12 cellular contexts compared by ENCODE assay signal in genomic region chr20:15937179-15937578, GRCh38.
DNase-seq lines count a peak whose midpoint lies in the region; ATAC-seq and TF ChIP-seq lines count a peak whose summit lies in the region.
"Had no signal": no experiment of that assay in that cellular context is flagged by ENCODE, and none has a peak within 500 bp of the region (broad histone marks: within the 10 kb centered on the region; RNA-seq: fewer than 3 reads in every experiment).

No MANE protein-coding gene starts in this region.

- TF ChIP-seq RAD21 in SK-N-SH (IDR thresholded peaks at IDR 0.05; ENCODE audit: low read length) = no peak

- H3K4me2 ChIP-seq in neural progenitor cell (peak overlapping the region; percentile 51), SK-N-SH (no peak overlapping the region)
- H3K4me2 ChIP-seq: KMS-11 had no signal

- peak; percentile 89 for ATAC-seq in GM19035 (IDR thresholded peaks at IDR 0.05; ENCODE audit: unreplicated experiment)
- ATAC-seq in GM21786 (IDR thresholded peaks at IDR 0.05; ENCODE audit: unreplicated experiment) = peak; percentile 93
- ATAC-seq in HG03460 (IDR thresholded peaks at IDR 0.05; ENCODE audit: unreplicated experiment) = peak; percentile 94
- ATAC-seq in Right ventricle myocardium superior (ENCODE audit: poor library complexity) = no peak
- ATAC-seq: activated CD8-positive, alpha-beta memory T cell treated with anti-CD3 and anti-CD28 coated beads, Interleukin-2, amount 10 ng/mL, durations not matched to agents 7 days and 5 days had no signal

- no peaks in the 10 kb centered on the region for H3K27me3 ChIP-seq in neural progenitor cell
- H3K27me3 ChIP-seq in SK-N-SH (ENCODE audit: insufficient read depth) = no peaks in the 10 kb centered on the region

- H3F3A ChIP-seq in neural progenitor cell (ENCODE audit: low read depth) (peaks cover 13% of the 10 kb centered on the region), SK-N-SH (replicated peaks; ENCODE audit: insufficient read depth) (no peaks in the 10 kb centered on the region)

- H3K9me2 ChIP-seq in SK-N-SH = no peaks in the 10 kb centered on the region

- no peaks in the 10 kb centered on the region for H4K20me1 ChIP-seq in neural progenitor cell (ENCODE audit: low read depth)
- H4K20me1 ChIP-seq in SK-N-SH (ENCODE audit: insufficient read depth) = no peaks in the 10 kb centered on the region

- peak overlapping the region; percentile 13 for H3K4me3 Mint-ChIP-seq in neural progenitor cell
- H3K4me3 Mint-ChIP-seq: activated CD8-positive, alpha-beta memory T cell treated with anti-CD3 and anti-CD28 coated beads, Interleukin-2, amount 10 ng/mL, durations not matched to agents 7 days and 5 days had no signal

- peaks cover 33% of the 10 kb centered on the region for H3K9me3 Mint-ChIP-seq in neural progenitor cell

- H3K36me3 ChIP-seq in neural progenitor cell (no peaks in the 10 kb centered on the region), SK-N-SH (replicated peaks in 1 of 2; ENCODE audit: control insufficient read depth in 1 of 2, insufficient read depth in 2 of 2, low read length in 1 of 2) (no peaks in the 10 kb centered on the region)

- H2AFZ ChIP-seq in neural progenitor cell (replicated peaks) (no peak overlapping the region), SK-N-SH (ENCODE audit: low read depth) (no peak overlapping the region)

- peaks cover 5% of the 10 kb centered on the region for H3K27me3 Mint-ChIP-seq in neural progenitor cell (ENCODE audit: insufficient read depth, low read depth)
- H3K27me3 Mint-ChIP-seq: activated CD8-positive, alpha-beta memory T cell treated with anti-CD3 and anti-CD28 coated beads, Interleukin-2, amount 10 ng/mL, durations not matched to agents 7 days and 5 days had no signal

- H3K27ac Mint-ChIP-seq in neural progenitor cell = no peak overlapping the region
- H3K27ac Mint-ChIP-seq: activated CD8-positive, alpha-beta memory T cell treated with anti-CD3 and anti-CD28 coated beads, Interleukin-2, amount 10 ng/mL, durations not matched to agents 7 days and 5 days had no signal

- intact Hi-C loops in Right ventricle myocardium superior (cut with DNase I) = no loop called here

- peaks cover 16% of the 10 kb centered on the region for H3K4me1 Mint-ChIP-seq in neural progenitor cell
- H3K4me1 Mint-ChIP-seq: activated CD8-positive, alpha-beta memory T cell treated with anti-CD3 and anti-CD28 coated beads, Interleukin-2, amount 10 ng/mL, durations not matched to agents 7 days and 5 days had no signal

- H3K9me3 ChIP-seq in neural progenitor cell (ENCODE audit: low read depth) (peaks cover 10% of the 10 kb centered on the region), SK-N-SH (0 out of 2 replicates have a peak, but pooled peaks cover 5% of the 10 kb centered on the region)

- no peak for TF ChIP-seq EP300 in SK-N-SH (IDR thresholded peaks at IDR 0.05; ENCODE audit: borderline replicate concordance in 1 of 2, low read depth in 1 of 2, low read length in 1 of 2)

- POLR2A ChIA-PET in SK-N-SH (lab: Yijun Ruan, JAX) = no interaction called here

- TF ChIP-seq CTCF in neural progenitor cell (IDR thresholded peaks at IDR 0.05) (no peak), SK-N-SH (IDR thresholded peaks at IDR 0.05) (no peak)

- peaks cover 13% of the 10 kb centered on the region for H3K36me3 Mint-ChIP-seq in neural progenitor cell
- H3K36me3 Mint-ChIP-seq: activated CD8-positive, alpha-beta memory T cell treated with anti-CD3 and anti-CD28 coated beads, Interleukin-2, amount 10 ng/mL, durations not matched to agents 7 days and 5 days had no signal

- CTCF ChIA-PET in SK-N-SH (lab: Yijun Ruan, JAX) = no interaction called here

- H3K9ac ChIP-seq in neural progenitor cell (no peak overlapping the region), SK-N-SH (no peak overlapping the region)
- H3K9ac ChIP-seq: KMS-11 had no signal

- H3K4me1 ChIP-seq in neural progenitor cell (peaks cover 15% of the 10 kb centered on the region), SK-N-SH (ENCODE audit: control insufficient read depth in 1 of 2, insufficient read depth in 2 of 2, low read depth in 1 of 2, low read length in 1 of 2) (no peaks in the 10 kb centered on the region)

- H3K4me3 ChIP-seq in neural progenitor cell (no peak overlapping the region), SK-N-SH (ENCODE audit: low read depth in 2 of 2, low read length in 1 of 2) (no peak overlapping the region)

- DNase-seq in neural progenitor cell (ENCODE audit: low spot score) (peak; percentile 71), SK-N-SH (no peak), Right ventricle myocardium superior (no peak), NCI-H446 treated with DMSO at 0.1 percent for 48 hours (lab: John Stamatoyannopoulos, UW) (no peak)
- DNase-seq in activated CD4-positive, alpha-beta T cell treated with anti-CD3 and anti-CD28 coated beads, Interleukin-2, amount 50 U/mL, for 4 hours = no peak
- DNase-seq: activated CD8-positive, alpha-beta memory T cell treated with anti-CD3 and anti-CD28 coated beads, Interleukin-2, amount 10 ng/mL, durations not matched to agents 7 days and 5 days; NCI-H82; T-helper 1 cell had no signal

- peak overlapping the region; percentile 57 for H3K27ac ChIP-seq in neural progenitor cell
- no peak overlapping the region for H3K27ac ChIP-seq in SK-N-SH (ENCODE audit: low read depth in 2 of 2, low read length in 1 of 2)
- H3K27ac ChIP-seq: KMS-11 had no signal

- H3K79me2 ChIP-seq in neural progenitor cell (ENCODE audit: low read depth) (no peaks in the 10 kb centered on the region), SK-N-SH (ENCODE audit: insufficient read depth) (no peaks in the 10 kb centered on the region)

- WGBS in SK-N-SH (ENCODE audit: low lambda C conversion rate) = 58% methylated on average over 3 of the region's 3 CpGs

TF ChIP-seq in SK-N-SH, 30 proteins besides CTCF, POLR2A, EP300 and RAD21 (continues in another document):
- no peak for TF ChIP-seq REST (IDR thresholded peaks at IDR 0.05; ENCODE audit: low read depth, low read length)
- TF ChIP-seq USF2 (IDR thresholded peaks at IDR 0.05; ENCODE audit: borderline replicate concordance, low read depth, low read length) = no peak
- no peak for TF ChIP-seq NFIC (IDR thresholded peaks at IDR 0.05; ENCODE audit: borderline replicate concordance)
- no peak for TF ChIP-seq MXI1 (IDR thresholded peaks at IDR 0.05; ENCODE audit: low read depth, low read length)
- TF ChIP-seq CHD2 (IDR thresholded peaks at IDR 0.05; ENCODE audit: low read length, partially characterized antibody) = no peak
- TF ChIP-seq ELF1 (IDR thresholded peaks at IDR 0.05) = no peak
- TF ChIP-seq SMC3 (IDR thresholded peaks at IDR 0.05; ENCODE audit: low read depth, low read length) = no peak
- no peak for TF ChIP-seq EZH2phosphoT487 (IDR thresholded peaks at IDR 0.05; ENCODE audit: borderline replicate concordance, low read depth)
- no peak for TF ChIP-seq USF1 (IDR thresholded peaks at IDR 0.05; ENCODE audit: borderline replicate concordance, low read depth)
- no peak for TF ChIP-seq MAX (IDR thresholded peaks at IDR 0.05; ENCODE audit: low read depth)
- no peak for TF ChIP-seq RXRA (IDR thresholded peaks at IDR 0.05; ENCODE audit: borderline replicate concordance, low read depth)
